8 cellular contexts compared by ENCODE assay signal in the genomic region with DNA sequence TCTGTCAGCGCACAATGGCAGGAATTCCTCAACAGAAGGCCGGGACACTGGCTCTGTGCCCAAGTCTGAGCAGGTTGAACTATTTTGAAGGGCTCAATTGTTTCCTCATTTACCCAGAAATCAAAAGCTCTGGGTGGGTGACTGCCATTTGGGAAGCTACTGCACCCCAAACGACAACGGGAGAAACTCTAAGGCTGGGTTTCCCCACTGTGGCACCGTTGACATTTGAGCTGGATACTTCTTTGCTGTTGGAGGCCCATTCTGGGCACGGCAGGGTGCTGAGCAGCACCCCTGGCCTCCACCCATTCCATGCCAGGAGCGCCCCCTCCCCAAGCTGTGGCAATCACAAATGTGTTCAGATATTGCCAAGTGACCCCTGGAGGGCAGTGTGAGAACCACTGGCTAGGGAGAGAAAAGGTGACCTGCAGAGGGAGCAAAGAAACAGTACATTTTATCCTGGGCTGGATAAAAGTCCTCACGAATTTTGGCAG.
DNase-seq lines count a peak whose midpoint lies in the region; ATAC-seq and TF ChIP-seq lines count a peak whose summit lies in the region.

No MANE protein-coding gene starts in this region.

- POLR2A ChIA-PET in HEK293 (lab: Yijun Ruan, JAX): interaction anchor here (0.8 to 1.0 kb wide), 2 partner anchors 58 to 78 kb away, joined by 3 read pairs; no protein-coding TSS in a partner anchor

- no peaks in the 10 kb centered on the region for H3K36me3 ChIP-seq in HEK293 (ENCODE audit: control insufficient read depth in 2 of 2, insufficient read depth in 1 of 2, low read length in 2 of 2)

- no peaks in the 10 kb centered on the region for H3K9me3 ChIP-seq in HEK293 (ENCODE audit: control insufficient read depth, insufficient read depth, low read depth, low read length)

- no peaks in the 10 kb centered on the region for H3K4me1 ChIP-seq in HEK293 (ENCODE audit: control insufficient read depth, insufficient read depth, low read length)

- H3K27ac ChIP-seq in HEK293 (ENCODE audit: extremely low read depth, low read depth, low read length): no peak overlapping the region

- peak overlapping the region; percentile 10 for H3K27ac Mint-ChIP-seq in progenitor cell of endocrine pancreas
- no peak overlapping the region for H3K27ac Mint-ChIP-seq in activated naive CD4-positive, alpha-beta T cell treated with anti-CD3 and anti-CD28 coated beads, Interleukin-2, amount 50 U/mL, for 72 hours

- H3K4me3 Mint-ChIP-seq in progenitor cell of endocrine pancreas (ENCODE audit: low read depth): no peak overlapping the region

- H3K27me3 Mint-ChIP-seq in progenitor cell of endocrine pancreas: no peaks in the 10 kb centered on the region

- H3K9me3 Mint-ChIP-seq in progenitor cell of endocrine pancreas (ENCODE audit: low read depth): peaks cover 9% of the 10 kb centered on the region
- H3K9me3 Mint-ChIP-seq in activated naive CD4-positive, alpha-beta T cell treated with anti-CD3 and anti-CD28 coated beads, Interleukin-2, amount 50 U/mL, for 72 hours: no peaks in the 10 kb centered on the region

- TF ChIP-seq CTCF in AG09319 (IDR thresholded peaks at IDR 0.05; ENCODE audit: low read depth, low read length): peak; percentile 83
- peak; percentile 92 for TF ChIP-seq CTCF in HEK293 (tag by site-specific recombination; IDR thresholded peaks at IDR 0.05)
- peak; percentile 75 for TF ChIP-seq CTCF in fibroblast of mammary gland (conservative IDR thresholded peaks at IDR 0.05; ENCODE audit: control insufficient read depth, insufficient read depth, low read depth, low read length)
- peak; percentile 78 for TF ChIP-seq CTCF in progenitor cell of endocrine pancreas (IDR thresholded peaks at IDR 0.05; ENCODE audit: unreplicated experiment)

- H3K4me1 Mint-ChIP-seq in progenitor cell of endocrine pancreas (ENCODE audit: low read depth): peaks cover 7% of the 10 kb centered on the region

- no peak for DNase-seq in AG09319 (ENCODE audit: extremely low read depth, low read depth)
- peak; percentile 60 for DNase-seq in RPMI8226
- DNase-seq in fibroblast of mammary gland (ENCODE audit: low read depth): peak; percentile 46
- peak; percentile 45 for DNase-seq in progenitor cell of endocrine pancreas (ENCODE audit: low spot score, unreplicated experiment)
- DNase-seq in cerebellar nuclear complex (lab: John Stamatoyannopoulos, UW): no peak
- no peak for DNase-seq in activated naive CD4-positive, alpha-beta T cell treated with anti-CD3 and anti-CD28 coated beads, Interleukin-2, amount 50 U/mL, for 72 hours (ENCODE audit: low spot score in 2 of 2)

- ATAC-seq in HG03439 (IDR thresholded peaks at IDR 0.05; ENCODE audit: unreplicated experiment): no peak
- no peak for ATAC-seq in activated naive CD4-positive, alpha-beta T cell treated with anti-CD3 and anti-CD28 coated beads, Interleukin-2, amount 50 U/mL, for 72 hours

- CTCF ChIA-PET in HEK293 (lab: Yijun Ruan, JAX): interaction anchor here (0.6 to 3.5 kb wide), 33 partner anchors 9 to 817 kb away, joined by 3 to 95 read pairs (median 4); no protein-coding TSS in a partner anchor

- peaks cover 8% of the 10 kb centered on the region for H3K36me3 Mint-ChIP-seq in progenitor cell of endocrine pancreas (ENCODE audit: insufficient read depth)
- no peaks in the 10 kb centered on the region for H3K36me3 Mint-ChIP-seq in activated naive CD4-positive, alpha-beta T cell treated with anti-CD3 and anti-CD28 coated beads, Interleukin-2, amount 50 U/mL, for 72 hours

- no peak overlapping the region for H3K4me3 ChIP-seq in HEK293 (ENCODE audit: low read depth, low read length)
- no peak overlapping the region for H3K4me3 ChIP-seq in fibroblast of mammary gland (ENCODE audit: control insufficient read depth, low read depth, low read length)

TF ChIP-seq in HEK293, 187 proteins besides CTCF, POLR2A, EP300 and RAD21:
- TF ChIP-seq ZNF654 (tag by site-specific recombination; IDR thresholded peaks at IDR 0.05; ENCODE audit: low read depth) (peak; percentile 25), ZNF561 (tag by site-specific recombination; IDR thresholded peaks at IDR 0.05; ENCODE audit: borderline replicate concordance) (no peak), ZIC2 (tag by site-specific recombination; IDR thresholded peaks at IDR 0.05) (peak; percentile 49), YY1 (tag by site-specific recombination; IDR thresholded peaks at IDR 0.05) (no peak), ZNF433 (tag by site-specific recombination; IDR thresholded peaks at IDR 0.05; ENCODE audit: low read depth) (no peak)

Comparison
In these comparisons a context has a peak if more than half of its experiments do, and no peak if none do; other contexts are left out.
1. DNase-seq: peak in RPMI8226 (single experiment), fibroblast of mammary gland (single experiment) and progenitor cell of endocrine pancreas (single experiment); none in AG09319 (single experiment), cerebellar nuclear complex (0 of 2) and activated naive CD4-positive, alpha-beta T cell treated with anti-CD3 and anti-CD28 coated beads, Interleukin-2, amount 50 U/mL, for 72 hours (0 of 2).
2. Peak in every context shown above with its lines, with median percentiles within 50 percentile points of each other: CTCF ChIP-seq.